ENCODE assay signal across 8 cellular contexts in the genomic region with DNA sequence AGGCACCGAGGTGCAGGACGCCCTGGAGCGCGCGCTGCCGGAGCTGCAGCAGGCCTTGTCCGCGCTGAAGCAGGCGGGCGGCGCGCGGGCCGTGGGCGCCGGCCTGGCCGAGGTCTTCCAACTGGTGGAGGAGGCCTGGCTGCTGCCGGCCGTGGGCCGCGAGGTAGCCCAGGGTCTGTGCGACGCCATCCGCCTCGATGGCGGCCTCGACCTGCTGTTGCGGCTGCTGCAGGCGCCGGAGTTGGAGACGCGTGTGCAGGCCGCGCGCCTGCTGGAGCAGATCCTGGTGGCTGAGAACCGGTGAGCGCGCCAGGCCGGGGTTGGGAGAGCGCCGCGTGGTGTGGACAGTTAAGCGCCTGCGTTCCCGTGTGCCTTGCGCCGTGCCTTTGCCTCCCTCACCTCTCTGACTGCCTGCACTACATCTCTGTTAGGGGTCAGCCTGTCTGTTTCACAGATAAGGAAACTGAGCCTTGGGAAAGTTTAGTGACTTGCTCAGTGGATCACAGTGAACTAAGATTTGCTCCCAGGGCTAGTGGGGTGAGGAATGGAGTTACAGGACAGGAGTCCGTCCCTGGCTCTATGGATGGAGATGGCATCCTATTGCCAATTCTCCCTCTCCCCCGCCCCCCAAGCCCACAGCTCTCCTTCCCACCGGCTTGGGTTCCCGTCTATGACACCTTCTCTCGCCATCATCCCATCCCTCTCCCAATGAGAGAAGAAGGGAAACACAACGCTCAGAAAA.
DNase-seq lines count a peak whose midpoint lies in the region; ATAC-seq and TF ChIP-seq lines count a peak whose summit lies in the region.

No MANE protein-coding gene starts in this region.

- H3K4me2 ChIP-seq in parathyroid adenoma (ENCODE audit: low read length): peak overlapping the region; percentile 69

- H3K4me1 ChIP-seq in parathyroid adenoma: peaks cover 9% of the 10 kb centered on the region

- H3K36me3 ChIP-seq in WERI-Rb-1 (peaks cover 8% of the 10 kb centered on the region), parathyroid adenoma (ENCODE audit: control insufficient read depth, insufficient read depth, low read length) (no peaks in the 10 kb centered on the region)

- peak overlapping the region; percentile 79 for H2AFZ ChIP-seq in parathyroid adenoma

- TF ChIP-seq CTCF in WERI-Rb-1 (IDR thresholded peaks at IDR 0.05; ENCODE audit: low read depth, low read length) (no peak), fibroblast of mammary gland (conservative IDR thresholded peaks at IDR 0.05; ENCODE audit: control insufficient read depth, insufficient read depth, low read depth, low read length) (no peak), parathyroid adenoma (IDR thresholded peaks at IDR 0.05) (no peak)

- H3K27me3 ChIP-seq in WERI-Rb-1 (ENCODE audit: insufficient read depth, low read depth, severe bottlenecking): no peaks in the 10 kb centered on the region
- H3K27me3 ChIP-seq in parathyroid adenoma (ENCODE audit: control insufficient read depth, insufficient read depth, low read length): no peaks in the 10 kb centered on the region

- H3K27ac ChIP-seq in WERI-Rb-1 (peak overlapping the region; percentile 82), parathyroid adenoma (peak overlapping the region; percentile 60)

- H3K9me3 ChIP-seq in WERI-Rb-1 (ENCODE audit: severe bottlenecking) (no peaks in the 10 kb centered on the region), parathyroid adenoma (ENCODE audit: control insufficient read depth, low read length) (no peaks in the 10 kb centered on the region)

- ATAC-seq in HG02763 (IDR thresholded peaks at IDR 0.05; ENCODE audit: unreplicated experiment): peak; percentile 1

- H3K4me3 ChIP-seq in WERI-Rb-1 (ENCODE audit: low read depth, low read length) (peak overlapping the region; percentile 92), fibroblast of mammary gland (ENCODE audit: control insufficient read depth, low read depth, low read length) (peak overlapping the region; percentile 34), parathyroid adenoma (ENCODE audit: low read depth, low read length) (peak overlapping the region; percentile 22)

- peak overlapping the region; percentile 44 for H3K9ac ChIP-seq in parathyroid adenoma

- DNase-seq in NCI-H524 (lab: John Stamatoyannopoulos, UW) (peak; percentile 40 to 60), NCI-H524 treated with DMSO at 0.1 percent for 48 hours (lab: John Stamatoyannopoulos, UW) (no peak), WERI-Rb-1 (peak; percentile 46), fibroblast of mammary gland (ENCODE audit: low read depth) (peak; percentile 21), NOMO-1 treated with dmso at 0.1 percent for 144 hours (lab: John Stamatoyannopoulos, UW; ENCODE audit: unreplicated experiment) (no peak), NCI-H2029 (lab: John Stamatoyannopoulos, UW) (no peak)

- peaks cover 12% of the 10 kb centered on the region for H3K79me2 ChIP-seq in parathyroid adenoma

Comparison
In these comparisons a context has a peak if more than half of its experiments do, and no peak if none do; other contexts are left out.
1. DNase-seq: peak in NCI-H524 (2 of 2), WERI-Rb-1 (single experiment) and fibroblast of mammary gland (single experiment); none in NCI-H524 treated with DMSO at 0.1 percent for 48 hours (single experiment), NOMO-1 treated with dmso at 0.1 percent for 144 hours (single experiment) and NCI-H2029 (single experiment).
2. H3K4me3 ChIP-seq: peak in every context shown above with its lines; median percentile 92 in WERI-Rb-1; 34 in fibroblast of mammary gland; 22 in parathyroid adenoma.